ENCODE assay signal across 23 cellular contexts in genomic region chr5:123397538-123397937, GRCh38.
"Had no signal": no experiment of that assay in that cellular context is flagged by ENCODE, and none has a peak within 500 bp of the region (broad histone marks: within the 10 kb centered on the region; RNA-seq: fewer than 3 reads in every experiment).

No MANE protein-coding gene starts in this region.

- ATAC-seq: activated CD4-positive, CD25-positive, alpha-beta regulatory T cell treated with anti-CD3 and anti-CD28 coated beads, Interleukin-2, amount 50 U/mL, for 24 hours; activated T-cell treated with anti-CD3 and anti-CD28 coated beads, Interleukin-2, amount 50 U/mL, for 4 hours had no signal

- H2AFZ ChIP-seq: PC-9 had no signal

- H3K36me3 ChIP-seq: breast epithelium had no signal

- H3K27me3 ChIP-seq: breast epithelium had no signal

- H3K9me3 ChIP-seq: breast epithelium had no signal

- H3K4me1 ChIP-seq: breast epithelium had no signal

- DNase-seq: activated CD4-positive, alpha-beta T cell treated with anti-CD3 and anti-CD28 coated beads for 4 hours; activated CD4-positive, alpha-beta T cell treated with anti-CD3 and anti-CD28 coated beads, Interleukin-2, amount 50 U/mL, for 4 hours; activated gamma-delta T cell treated with Interleukin-2 at 50 U/mL for 16 hours; activated naive CD4-positive, alpha-beta T cell treated with anti-CD3 and anti-CD28 coated beads, Interleukin-2, amount 50 U/mL, for 16 hours; activated T-cell treated with anti-CD3 and anti-CD28 coated beads, Interleukin-2, amount 50 U/mL, for 4 hours; aorta; central memory CD4-positive, alpha-beta T cell; KBM-7; NCI-H1092 treated with DMSO at 0.1 percent for 48 hours; NCI-H1417 treated with DMSO at 0.1 percent for 48 hours; NCI-H1694; NCI-H2029; NCI-H2107; NCI-H510A treated with DMSO at 0.1 percent for 48 hours; NCI-H69; NK-92 treated with Interleukin-12 subunit alpha and Interleukin-12 subunit beta, amount 100 ng/mL, for 24 hours; PC-9; SHP77 treated with DMSO at 0.1 percent for 48 hours; T-helper 1 cell; WERI-Rb-1 had no signal

- H3K4me3 ChIP-seq: breast epithelium, coronary artery, PC-9 had no signal

- H3K4me2 ChIP-seq: PC-9 had no signal

- H3K27ac ChIP-seq: breast epithelium, coronary artery, PC-9, WERI-Rb-1 had no signal

- H3K9me3 Mint-ChIP-seq: activated T-cell treated with anti-CD3 and anti-CD28 coated beads, Interleukin-2, amount 50 U/mL, for 4 hours had no signal

- H3K4me3 Mint-ChIP-seq: activated T-cell treated with anti-CD3 and anti-CD28 coated beads, Interleukin-2, amount 50 U/mL, for 4 hours had no signal
